Comparison of ENCODE assay signal across 8 cellular contexts in the genomic region with DNA sequence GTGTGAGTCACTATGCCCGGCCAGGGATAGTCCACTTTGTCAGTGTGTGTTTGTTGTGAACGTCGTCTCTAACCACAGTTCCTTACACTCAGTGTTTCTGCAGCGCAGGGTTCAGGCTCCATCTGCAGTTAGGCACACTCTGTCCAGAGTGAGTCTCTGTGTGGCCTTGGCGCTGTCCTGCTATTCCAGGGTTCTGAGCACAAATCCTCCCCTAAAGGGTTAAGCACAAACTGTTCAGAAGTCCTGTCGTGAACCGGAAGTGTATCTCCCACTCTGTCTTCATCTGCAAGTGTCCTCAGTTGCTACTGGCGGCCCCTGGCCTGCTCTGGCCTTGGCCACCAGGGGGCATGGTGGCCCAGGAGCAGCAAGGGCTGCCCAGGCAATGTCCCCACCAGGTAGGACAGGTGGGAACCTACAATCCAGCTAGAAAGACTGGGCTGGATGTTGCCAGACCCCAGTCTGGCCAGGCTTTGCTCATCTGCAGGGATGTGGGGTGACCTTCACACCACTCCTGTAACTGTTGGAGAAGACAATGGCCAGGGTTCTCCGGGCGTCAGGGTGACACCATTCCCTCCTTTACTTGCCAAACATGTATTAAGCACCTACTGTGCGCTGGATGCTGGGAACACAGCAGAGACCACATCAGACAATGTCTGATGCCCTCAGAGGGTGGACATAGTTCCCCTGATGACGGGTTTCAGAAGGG.
DNase-seq lines count a peak whose midpoint lies in the region; ATAC-seq and TF ChIP-seq lines count a peak whose summit lies in the region.

No MANE protein-coding gene starts in this region.

- H3K9me3 ChIP-seq in WERI-Rb-1 (ENCODE audit: severe bottlenecking): no peaks in the 10 kb centered on the region

- no peaks in the 10 kb centered on the region for H3K36me3 ChIP-seq in WERI-Rb-1

- DNase-seq in GM10266 (ENCODE audit: extremely low spot score): peak; percentile 68
- peak; percentile 17 for DNase-seq in NCI-H2171 treated with DMSO at 0.1 percent for 48 hours (lab: John Stamatoyannopoulos, UW)
- DNase-seq in WERI-Rb-1: peak; percentile 89
- peak; percentile 79 to 80 for DNase-seq in cardiac fibroblast (ENCODE audit: low read depth in 2 of 2)
- DNase-seq in left kidney (ENCODE audit: low read depth, low spot score): peak; percentile 92
- DNase-seq in stimulated activated CD4-positive, alpha-beta T cell treated with anti-CD3 and anti-CD28 coated beads, Interleukin-4, amount 100 ng/mL, for 48 hours (ENCODE audit: low read depth in 2 of 2): peak; percentile 61 to 62

- no peaks in the 10 kb centered on the region for H3K27me3 ChIP-seq in WERI-Rb-1 (ENCODE audit: insufficient read depth, low read depth, severe bottlenecking)

- TF ChIP-seq CTCF in GM10266 (IDR thresholded peaks at IDR 0.05; ENCODE audit: control insufficient read depth, insufficient read depth, low read depth, missing control alignments) (peak; percentile 98), WERI-Rb-1 (IDR thresholded peaks at IDR 0.05; ENCODE audit: low read depth, low read length) (peak; percentile 95), cardiac fibroblast (IDR thresholded peaks at IDR 0.05; ENCODE audit: low read depth, low read length) (peak; percentile 98)

- peak overlapping the region; percentile 29 for H3K27ac ChIP-seq in WERI-Rb-1

- H3K4me3 ChIP-seq in WERI-Rb-1 (ENCODE audit: low read depth, low read length) (peak overlapping the region; percentile 8), cardiac fibroblast (replicated peaks in 1 of 2; ENCODE audit: low read depth in 2 of 2, low read length in 2 of 2) (no peak overlapping the region)

- ATAC-seq in HG02884 (IDR thresholded peaks at IDR 0.05; ENCODE audit: unreplicated experiment): peak; percentile 59
- ATAC-seq in HG02970 (IDR thresholded peaks at IDR 0.05; ENCODE audit: low FRiP score, unreplicated experiment): no peak

Comparison
In these comparisons a context has a peak if more than half of its experiments do, and no peak if none do; other contexts are left out.
1. DNase-seq: peak in every context shown above with its lines; median percentile 92 in left kidney; 89 in WERI-Rb-1; 80 in cardiac fibroblast; 68 in GM10266; 62 in stimulated activated CD4-positive, alpha-beta T cell treated with anti-CD3 and anti-CD28 coated beads, Interleukin-4, amount 100 ng/mL, for 48 hours; 17 in NCI-H2171 treated with DMSO at 0.1 percent for 48 hours.